1 cellular context compared by ENCODE assay signal in genomic region chr12:2890388-2891239, GRCh38.
A peak's percentile ranks its signal among the peaks of the same experiment; 100 is the strongest.
TF ChIP-seq lines count a peak whose summit lies in the region.

TSS of gene TULP3 (plus strand) at chr12:2890891. CDS start at chr12:2890948, 57 bp downstream.

TF ChIP-seq in HepG2, 621 proteins besides CTCF, POLR2A, EP300 and RAD21 (continued from another document and continues in another):
- no peak for TF ChIP-seq ATF6 (CRISPR knock-in tag; conservative IDR thresholded peaks at IDR 0.05)
- no peak for TF ChIP-seq HDAC6 (IDR thresholded peaks at IDR 0.05; ENCODE audit: low read depth, low read length)
- TF ChIP-seq PRPF4 (IDR thresholded peaks at IDR 0.05; ENCODE audit: low read depth, low read length, poor library complexity, severe bottlenecking) = no peak
- TF ChIP-seq MYC (CRISPR knock-in tag; IDR thresholded peaks at IDR 0.05; ENCODE audit: borderline replicate concordance) = peak; percentile 80
- no peak for TF ChIP-seq HNF4G (IDR thresholded peaks at IDR 0.05; ENCODE audit: borderline replicate concordance, low read depth, low read length)
- TF ChIP-seq HNF4G (CRISPR knock-in tag; IDR thresholded peaks at IDR 0.05; ENCODE audit: borderline replicate concordance, low read depth) = no peak
- peak; percentile 90 for TF ChIP-seq ZNF883 (CRISPR knock-in tag; IDR thresholded peaks at IDR 0.05; ENCODE audit: not compliant biosample characterization)
- TF ChIP-seq TEAD2 (CRISPR knock-in tag; IDR thresholded peaks at IDR 0.05) = no peak; the same call in 1 of the 2 replicates
- 0 out of 2 replicates have a peak, but pooled peaks have one; percentile 43 for TF ChIP-seq MZF1 (CRISPR knock-in tag; IDR thresholded peaks at IDR 0.05; ENCODE audit: borderline replicate concordance)
- 0 out of 2 replicates have a peak, but pooled peaks have one; percentile 35 for TF ChIP-seq MTF2 (CRISPR knock-in tag; IDR thresholded peaks at IDR 0.05; ENCODE audit: borderline replicate concordance)
- peak; percentile 75; the same call in 1 of the 2 replicates for TF ChIP-seq ZBTB42 (CRISPR knock-in tag; IDR thresholded peaks at IDR 0.05)
- TF ChIP-seq RARA (CRISPR knock-in tag; IDR thresholded peaks at IDR 0.05) = 0 out of 2 replicates have a peak, but pooled peaks have one; percentile 18
- 0 out of 2 replicates have a peak, but pooled peaks have one; percentile 38 for TF ChIP-seq ZNF800 (CRISPR knock-in tag; IDR thresholded peaks at IDR 0.05)
- no peak for TF ChIP-seq DZIP1 (CRISPR knock-in tag; IDR thresholded peaks at IDR 0.05)
- TF ChIP-seq SP5 (CRISPR knock-in tag; IDR thresholded peaks at IDR 0.05; ENCODE audit: borderline replicate concordance, low read depth) = peak; percentile 73
- TF ChIP-seq TCF12 (IDR thresholded peaks at IDR 0.05) = no peak
- no peak for TF ChIP-seq TCF12 (CRISPR knock-in tag; IDR thresholded peaks at IDR 0.05)
- 0 out of 2 replicates have a peak, but pooled peaks have one; percentile 20 for TF ChIP-seq ZFP82 (CRISPR knock-in tag; IDR thresholded peaks at IDR 0.05; ENCODE audit: borderline replicate concordance)
- peak; percentile 91 for TF ChIP-seq SP4 (CRISPR knock-in tag; IDR thresholded peaks at IDR 0.05)
- 0 out of 2 replicates have a peak, but pooled peaks have one; percentile 53 for TF ChIP-seq ZNF710 (CRISPR knock-in tag; IDR thresholded peaks at IDR 0.05; ENCODE audit: borderline replicate concordance)
- TF ChIP-seq E2F2 (CRISPR knock-in tag; IDR thresholded peaks at IDR 0.05; ENCODE audit: borderline replicate concordance) = 0 out of 2 replicates have a peak, but pooled peaks have one; percentile 34
- peak; percentile 86 for TF ChIP-seq ZFX (CRISPR knock-in tag; IDR thresholded peaks at IDR 0.05; ENCODE audit: low read depth)
- peak; percentile 89 for TF ChIP-seq KMT2A (CRISPR knock-in tag; IDR thresholded peaks at IDR 0.05)
- TF ChIP-seq MAFF (IDR thresholded peaks at IDR 0.05; ENCODE audit: low read depth, low read length) = no peak
- TF ChIP-seq ZNF770 (CRISPR knock-in tag; IDR thresholded peaks at IDR 0.05) = no peak; the same call in 1 of the 2 replicates
- TF ChIP-seq TGIF2 (CRISPR knock-in tag; IDR thresholded peaks at IDR 0.05) = peak; percentile 93
- no peak for TF ChIP-seq PRDM15 (CRISPR knock-in tag; IDR thresholded peaks at IDR 0.05)
- TF ChIP-seq ZFP36L2 (CRISPR knock-in tag; IDR thresholded peaks at IDR 0.05) = no peak
- no peak for TF ChIP-seq MED8 (CRISPR knock-in tag; IDR thresholded peaks at IDR 0.05; ENCODE audit: insufficient replicate concordance)
- no peak for TF ChIP-seq ZBTB21 (CRISPR knock-in tag; IDR thresholded peaks at IDR 0.05)
- 0 out of 2 replicates have a peak, but pooled peaks have one; percentile 7 for TF ChIP-seq ZSCAN31 (CRISPR knock-in tag; IDR thresholded peaks at IDR 0.05; ENCODE audit: low read depth)
- no peak for TF ChIP-seq ZMAT5 (CRISPR knock-in tag; IDR thresholded peaks at IDR 0.05; ENCODE audit: borderline replicate concordance, low read depth)
- TF ChIP-seq ZNF337 (CRISPR knock-in tag; IDR thresholded peaks at IDR 0.05; ENCODE audit: borderline replicate concordance, low read depth) = no peak
- TF ChIP-seq ZNF543 (CRISPR knock-in tag; IDR thresholded peaks at IDR 0.05) = no peak; the same call in 1 of the 2 replicates
- peak; percentile 10; the same call in 1 of the 2 replicates for TF ChIP-seq ZFP36L1 (CRISPR knock-in tag; IDR thresholded peaks at IDR 0.05)
- TF ChIP-seq ZNF709 (CRISPR knock-in tag; IDR thresholded peaks at IDR 0.05) = peak; percentile 94
- TF ChIP-seq NR2C2 (CRISPR knock-in tag; IDR thresholded peaks at IDR 0.05; ENCODE audit: borderline replicate concordance) = 0 out of 2 replicates have a peak, but pooled peaks have one; percentile 41
- TF ChIP-seq ZNF558 (CRISPR knock-in tag; IDR thresholded peaks at IDR 0.05; ENCODE audit: borderline replicate concordance) = peak; percentile 77; the same call in 1 of the 2 replicates
- peak; percentile 81; the same call in 1 of the 2 replicates for TF ChIP-seq ZNF619 (CRISPR knock-in tag; IDR thresholded peaks at IDR 0.05)
- 0 out of 2 replicates have a peak, but pooled peaks have one; percentile 26 for TF ChIP-seq PRDM10 (CRISPR knock-in tag; IDR thresholded peaks at IDR 0.05; ENCODE audit: low read depth)
